In genomic region chr5:179618923-179619554, GRCh38 we compare ENCODE assay signal across 10 cellular contexts. TPM values are rescaled to one million over a fixed set of nuclear protein-coding genes. Genes with fewer than 3 reads are reported as not detected.
DNase-seq lines count a peak whose midpoint lies in the region; ATAC-seq and TF ChIP-seq lines count a peak whose summit lies in the region.
"Had no signal": no experiment of that assay in that cellular context is flagged by ENCODE, and none has a peak within 500 bp of the region (broad histone marks: within the 10 kb centered on the region; RNA-seq: fewer than 3 reads in every experiment).

No MANE protein-coding gene starts in this region.

- intact Hi-C loops in activated naive CD4-positive, alpha-beta T cell treated with anti-CD3 and anti-CD28 coated beads for 36 hours (cut with micrococcal nuclease) = no loop called here

- peaks cover 52% of the 10 kb centered on the region for H3K4me1 Mint-ChIP-seq in activated naive CD4-positive, alpha-beta T cell treated with anti-CD3 and anti-CD28 coated beads for 36 hours (ENCODE audit: low read depth)

- no peak overlapping the region for H3K27ac ChIP-seq in suprapubic skin

- TF ChIP-seq POLR2A in suprapubic skin (IDR thresholded peaks at IDR 0.05) = no peak

- ATAC-seq in HG03571 (IDR thresholded peaks at IDR 0.05; ENCODE audit: unreplicated experiment) = no peak

- peak overlapping the region; percentile 79 for H3K4me3 Mint-ChIP-seq in activated naive CD4-positive, alpha-beta T cell treated with anti-CD3 and anti-CD28 coated beads for 36 hours

- TF ChIP-seq CTCF in kidney epithelial cell (IDR thresholded peaks at IDR 0.05; ENCODE audit: insufficient read depth, low read length, poor library complexity, severe bottlenecking) (no peak), suprapubic skin (IDR thresholded peaks at IDR 0.05) (no peak)

- no peaks in the 10 kb centered on the region for H3K27me3 Mint-ChIP-seq in activated naive CD4-positive, alpha-beta T cell treated with anti-CD3 and anti-CD28 coated beads for 36 hours (ENCODE audit: low read depth)

- 14% methylated on average over 6 of the region's 6 CpGs for WGBS in suprapubic skin

- no peak for DNase-seq in activated naive CD4-positive, alpha-beta T cell treated with anti-CD3 and anti-CD28 coated beads for 36 hours
- DNase-seq in activated naive CD4-positive, alpha-beta T cell treated with Interleukin-2 at 50 U/mL for 16 hours = no peak
- DNase-seq in adipocyte (ENCODE audit: low read depth) (no peak), kidney epithelial cell (ENCODE audit: low read depth) (no peak), suprapubic skin (ENCODE audit: low spot score in 2 of 2) (peak; percentile 20 to 31), NCI-H1930 (lab: John Stamatoyannopoulos, UW) (no peak)
- DNase-seq in stimulated activated CD4-positive, alpha-beta T cell treated with anti-CD3 and anti-CD28 coated beads, Interleukin-4, amount 100 ng/mL, for 4 hours = no peak
- DNase-seq: OCI-M1; stimulated activated CD4-positive, alpha-beta T cell treated with anti-CD3 and anti-CD28 coated beads, Interleukin-4, amount 100 ng/mL, for 24 hours had no signal

- no peaks in the 10 kb centered on the region for H3K9me3 Mint-ChIP-seq in activated naive CD4-positive, alpha-beta T cell treated with anti-CD3 and anti-CD28 coated beads for 36 hours

- CTCF ChIA-PET in activated naive CD4-positive, alpha-beta T cell treated with anti-CD3 and anti-CD28 coated beads for 36 hours (lab: Charles Lee) = interaction anchor here (0.7 to 1.7 kb wide), 2 partner anchors 11 to 20 kb away, joined by 3 to 4 read pairs; no protein-coding TSS in a partner anchor

- peak overlapping the region; percentile 89 for H3K9ac ChIP-seq in adipocyte (ENCODE audit: low read length)

- H3K27me3 ChIP-seq in adipocyte (replicated peaks; ENCODE audit: control insufficient read depth, insufficient read depth, low read length) = no peaks in the 10 kb centered on the region
- H3K27me3 ChIP-seq in kidney epithelial cell (ENCODE audit: control insufficient read depth, insufficient read depth, low read length) = no peaks in the 10 kb centered on the region
- H3K27me3 ChIP-seq in suprapubic skin = no peaks in the 10 kb centered on the region

- H3K4me3 ChIP-seq in adipocyte (ENCODE audit: low read length) (peak overlapping the region; percentile 99), kidney epithelial cell (ENCODE audit: low read depth, low read length) (peak overlapping the region; percentile 65), suprapubic skin (peak overlapping the region; percentile 76)

- H3K4me1 ChIP-seq in adipocyte (ENCODE audit: control insufficient read depth, insufficient read depth, low read length) (peaks cover 58% of the 10 kb centered on the region), suprapubic skin (peaks cover 67% of the 10 kb centered on the region)

- H3K9me3 ChIP-seq in adipocyte (ENCODE audit: control insufficient read depth, low read length) (no peaks in the 10 kb centered on the region), suprapubic skin (no peaks in the 10 kb centered on the region)

- peaks cover 86% of the 10 kb centered on the region for H3K36me3 ChIP-seq in adipocyte (ENCODE audit: control insufficient read depth, insufficient read depth, low read length, severe bottlenecking)
- H3K36me3 ChIP-seq in kidney epithelial cell (ENCODE audit: control insufficient read depth, insufficient read depth, low read length) = peaks cover 3% of the 10 kb centered on the region
- peaks cover 78% of the 10 kb centered on the region for H3K36me3 ChIP-seq in suprapubic skin

- H3K27ac Mint-ChIP-seq in activated naive CD4-positive, alpha-beta T cell treated with anti-CD3 and anti-CD28 coated beads for 36 hours = peak overlapping the region; percentile 85

- H3K36me3 Mint-ChIP-seq in activated naive CD4-positive, alpha-beta T cell treated with anti-CD3 and anti-CD28 coated beads for 36 hours (ENCODE audit: low read depth) = peaks cover 82% of the 10 kb centered on the region

- no peak for TF ChIP-seq EP300 in suprapubic skin (IDR thresholded peaks at IDR 0.05)

RNA-seq across cellular contexts. Expression of gene HNRNPH1, which starts 4.4 kb away (rescaled TPM):
- 100 to 1,000 TPM; 708 to 713 TPM for total RNA-seq in activated naive CD4-positive, alpha-beta T cell treated with anti-CD3 and anti-CD28 coated beads for 36 hours
- 291 and 325 TPM in 2 replicates for total RNA-seq in kidney epithelial cell
- 100 to 1,000 TPM; 260 to 868 (median 295) TPM for total RNA-seq in suprapubic skin

Comparison
In these comparisons a context has a peak if more than half of its experiments do, and no peak if none do; other contexts are left out.
1. DNase-seq: peak in suprapubic skin (2 of 2); none in activated naive CD4-positive, alpha-beta T cell treated with anti-CD3 and anti-CD28 coated beads for 36 hours (single experiment), activated naive CD4-positive, alpha-beta T cell treated with Interleukin-2 at 50 U/mL for 16 hours (single experiment), adipocyte (single experiment), kidney epithelial cell (single experiment), stimulated activated CD4-positive, alpha-beta T cell treated with anti-CD3 and anti-CD28 coated beads, Interleukin-4, amount 100 ng/mL, for 4 hours (0 of 2) and NCI-H1930 (0 of 2).
2. Peak in every context shown above with its lines, with median percentiles within 50 percentile points of each other: H3K4me3 ChIP-seq.